In the genomic region with DNA sequence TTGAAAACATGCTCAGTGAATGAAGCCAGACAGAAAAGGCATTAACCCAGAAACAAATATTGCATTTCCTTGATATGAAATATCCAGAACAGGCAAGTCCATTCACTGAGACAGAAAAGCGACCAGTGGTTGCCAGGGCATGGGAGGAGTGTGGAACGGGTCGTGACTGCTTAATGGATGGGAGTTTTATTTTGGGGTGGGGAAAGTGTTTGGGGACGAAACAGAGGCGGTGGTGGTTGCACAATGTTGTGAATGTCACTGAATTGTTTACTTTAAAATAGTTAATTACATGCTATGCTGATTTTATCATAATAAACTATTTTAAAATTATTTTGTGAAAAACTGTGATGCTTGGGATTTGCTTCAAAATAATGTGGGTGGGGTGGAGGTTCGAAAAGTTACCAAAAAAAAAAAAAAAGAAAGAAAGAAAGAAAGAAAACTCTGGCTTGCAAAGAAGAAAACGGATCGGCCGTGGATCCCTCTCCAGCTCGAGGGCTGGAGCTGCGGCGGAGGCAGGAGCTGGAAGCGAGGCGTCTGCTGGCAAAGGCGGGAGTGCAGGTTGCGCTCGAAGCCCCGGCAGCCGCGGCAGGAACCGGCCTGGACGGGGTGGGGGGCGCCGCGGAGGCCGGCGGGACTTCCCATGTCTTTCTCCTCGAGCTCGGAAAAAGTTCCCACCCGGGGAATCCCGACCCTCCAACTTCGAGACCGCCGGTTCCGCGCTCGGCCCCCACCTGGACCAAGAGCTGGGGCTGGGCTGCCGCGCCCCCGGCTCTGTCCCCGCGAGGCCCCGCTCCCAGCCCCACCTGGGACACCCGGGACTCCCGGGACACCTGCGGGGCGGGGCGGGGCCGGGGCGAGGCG, we compare ENCODE assay signal across 12 cellular contexts. TPM values are rescaled to one million over a fixed set of nuclear protein-coding genes. Genes with fewer than 3 reads are reported as not detected.
DNase-seq lines count a peak whose midpoint lies in the region; TF ChIP-seq lines count a peak whose summit lies in the region.
"Had no signal": no experiment of that assay in that cellular context is flagged by ENCODE, and none has a peak within 500 bp of the region (broad histone marks: within the 10 kb centered on the region; RNA-seq: fewer than 3 reads in every experiment).

No MANE protein-coding gene starts in this region.

- intact Hi-C loops in activated naive CD4-positive, alpha-beta T cell treated with anti-CD3 and anti-CD28 coated beads for 36 hours (cut with micrococcal nuclease) = no loop called here

- no peak for DNase-seq in activated naive CD4-positive, alpha-beta T cell treated with anti-CD3 and anti-CD28 coated beads for 36 hours
- DNase-seq in Peyer's patch (no peak), iPS-NIHi7 (ENCODE audit: extremely low spot score) (peak; percentile 67), Ammon's horn (ENCODE audit: low spot score) (no peak), SIG-M5 (lab: John Stamatoyannopoulos, UW) (no peak), cerebellar cortex (ENCODE audit: low spot score) (no peak)
- DNase-seq: activated CD4-positive, CD25-positive, alpha-beta regulatory T cell treated with anti-CD3 and anti-CD28 coated beads, Interleukin-2, amount 50 U/mL, for 72 hours; Karpas-422; substantia nigra had no signal

- H3K27me3 ChIP-seq in Peyer's patch = peaks cover 0 to 26% of the 10 kb centered on the region in 2 donors
- H3K27me3 ChIP-seq in thymus (ENCODE audit: control insufficient read depth, insufficient read depth) = peaks cover 37% of the 10 kb centered on the region

- H3K36me3 Mint-ChIP-seq in activated naive CD4-positive, alpha-beta T cell treated with anti-CD3 and anti-CD28 coated beads, Interleukin-2, amount 50 U/mL, for 24 hours = peaks cover 3% of the 10 kb centered on the region
- no peaks in the 10 kb centered on the region for H3K36me3 Mint-ChIP-seq in activated naive CD4-positive, alpha-beta T cell treated with anti-CD3 and anti-CD28 coated beads for 36 hours (ENCODE audit: low read depth)

- H3K4me1 Mint-ChIP-seq in activated naive CD4-positive, alpha-beta T cell treated with anti-CD3 and anti-CD28 coated beads, Interleukin-2, amount 50 U/mL, for 24 hours = peaks cover 14% of the 10 kb centered on the region
- peaks cover 8% of the 10 kb centered on the region for H3K4me1 Mint-ChIP-seq in activated naive CD4-positive, alpha-beta T cell treated with anti-CD3 and anti-CD28 coated beads for 36 hours (ENCODE audit: low read depth)

- H3K4me1 ChIP-seq in Peyer's patch (peaks cover 0 to 17% (median 0%) of the 10 kb centered on the region in 4 donors), thymus (ENCODE audit: control insufficient read depth, insufficient read depth, low read length) (no peaks in the 10 kb centered on the region)

- CTCF ChIA-PET in activated naive CD4-positive, alpha-beta T cell treated with anti-CD3 and anti-CD28 coated beads for 36 hours (lab: Charles Lee) = interaction anchor here (0.8 to 4.0 kb wide), 2 partner anchors 18 to 201 kb away, joined by 3 to 20 read pairs; no protein-coding TSS in a partner anchor

- no peak for TF ChIP-seq POLR2A in Peyer's patch (IDR thresholded peaks at IDR 0.05)

- no peaks in the 10 kb centered on the region for H3K9me3 Mint-ChIP-seq in activated naive CD4-positive, alpha-beta T cell treated with anti-CD3 and anti-CD28 coated beads, Interleukin-2, amount 50 U/mL, for 24 hours
- H3K9me3 Mint-ChIP-seq in activated naive CD4-positive, alpha-beta T cell treated with anti-CD3 and anti-CD28 coated beads for 36 hours = peaks cover 5% of the 10 kb centered on the region

- H3K36me3 ChIP-seq in Peyer's patch (no peaks in the 10 kb centered on the region), thymus (ENCODE audit: control insufficient read depth, insufficient read depth) (no peaks in the 10 kb centered on the region)

- peak overlapping the region; percentile 84 for H3K27ac Mint-ChIP-seq in activated naive CD4-positive, alpha-beta T cell treated with anti-CD3 and anti-CD28 coated beads, Interleukin-2, amount 50 U/mL, for 24 hours
- no peak overlapping the region for H3K27ac Mint-ChIP-seq in activated naive CD4-positive, alpha-beta T cell treated with anti-CD3 and anti-CD28 coated beads for 36 hours

- H3K4me3 ChIP-seq in Peyer's patch = peak overlapping the region in 3 of 4 donors; percentile 29 to 32 (median 32)
- H3K4me3 ChIP-seq in thymus (ENCODE audit: low read length) = peak overlapping the region; percentile 17

- TF ChIP-seq CTCF in Peyer's patch (IDR thresholded peaks at IDR 0.05) = no peak

- H3K27ac ChIP-seq in Peyer's patch (no peak overlapping the region), thymus (ENCODE audit: low read depth) (no peak overlapping the region)

- H3K9me3 ChIP-seq in Peyer's patch (peaks cover 0 to 13% (median 7%) of the 10 kb centered on the region in 4 donors), thymus (ENCODE audit: control insufficient read depth) (peaks cover 16% of the 10 kb centered on the region)

- H3K4me3 Mint-ChIP-seq in activated naive CD4-positive, alpha-beta T cell treated with anti-CD3 and anti-CD28 coated beads, Interleukin-2, amount 50 U/mL, for 24 hours = peak overlapping the region; percentile 75
- no peak overlapping the region for H3K4me3 Mint-ChIP-seq in activated naive CD4-positive, alpha-beta T cell treated with anti-CD3 and anti-CD28 coated beads for 36 hours

- peaks cover 21% of the 10 kb centered on the region for H3K27me3 Mint-ChIP-seq in activated naive CD4-positive, alpha-beta T cell treated with anti-CD3 and anti-CD28 coated beads, Interleukin-2, amount 50 U/mL, for 24 hours
- peaks cover 29% of the 10 kb centered on the region for H3K27me3 Mint-ChIP-seq in activated naive CD4-positive, alpha-beta T cell treated with anti-CD3 and anti-CD28 coated beads for 36 hours (ENCODE audit: low read depth)

- WGBS in thymus = 14% methylated on average over 51 of the region's 51 CpGs

RNA-seq across cellular contexts. Expression of gene P2RX2, which starts 0.5 kb away (rescaled TPM):
- not detected for total RNA-seq in activated naive CD4-positive, alpha-beta T cell treated with anti-CD3 and anti-CD28 coated beads for 36 hours
- 1 to 10 TPM in 3 of 4 donors, not detected in 1; 3.8 to 4.7 (median 4.1) TPM for total RNA-seq in Peyer's patch
- polyA plus RNA-seq in thymus = 2.5 TPM
- total RNA-seq: lung microvascular endothelial cell had no signal

RNA-seq across cellular contexts. Expression of gene LRCOL1, which starts 7.7 kb away (rescaled TPM):
- not detected for total RNA-seq in activated naive CD4-positive, alpha-beta T cell treated with anti-CD3 and anti-CD28 coated beads for 36 hours
- not detected for total RNA-seq in Peyer's patch
- polyA plus RNA-seq in thymus = 1.1 TPM
